In the genomic region with DNA sequence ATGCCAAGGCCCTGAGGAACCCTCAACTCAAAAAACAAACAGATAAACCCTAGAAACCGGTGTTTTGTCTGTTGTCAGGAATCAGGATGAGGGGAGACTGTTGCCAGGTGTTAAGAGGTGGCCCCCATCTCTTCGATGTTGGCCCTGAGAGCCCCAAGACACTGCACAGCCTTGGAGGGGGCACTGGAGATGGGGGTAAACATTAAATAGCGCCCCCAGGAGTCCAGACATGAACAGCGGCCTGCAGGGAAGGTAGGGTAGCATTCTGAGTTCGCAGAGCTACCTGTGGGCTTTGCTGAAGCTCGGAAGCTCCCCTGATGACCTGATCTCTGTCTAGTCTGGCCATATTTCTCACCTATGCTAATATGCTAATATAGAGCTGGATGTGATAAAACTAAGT, we compare ENCODE assay signal across 13 cellular contexts.
DNase-seq lines count a peak whose midpoint lies in the region; ATAC-seq and TF ChIP-seq lines count a peak whose summit lies in the region.
"Had no signal": no experiment of that assay in that cellular context is flagged by ENCODE, and none has a peak within 500 bp of the region (broad histone marks: within the 10 kb centered on the region; RNA-seq: fewer than 3 reads in every experiment).

No MANE protein-coding gene starts in this region.

- TF ChIP-seq CTCF in chondrocyte (IDR thresholded peaks at IDR 0.05), result peak; percentile 42
- TF ChIP-seq CTCF in nephron progenitor cell (IDR thresholded peaks at IDR 0.05), result no peak

- H3K27ac Mint-ChIP-seq in stimulated activated naive CD8-positive, alpha-beta T cell treated with anti-CD3 and anti-CD28 coated beads, Interleukin-15, amount 100 ng/mL, for 72 hours, result peak overlapping the region; percentile 27 to 34
- no peak overlapping the region for H3K27ac Mint-ChIP-seq in chondrocyte (ENCODE audit: unreplicated experiment)
- peak overlapping the region; percentile 90 for H3K27ac Mint-ChIP-seq in nephron progenitor cell

- DNase-seq in stimulated activated naive CD8-positive, alpha-beta T cell treated with anti-CD3 and anti-CD28 coated beads, Interleukin-15, amount 100 ng/mL, for 72 hours, result no peak
- no peak for DNase-seq in stimulated activated naive CD8-positive, alpha-beta T cell treated with anti-CD3 and anti-CD28 coated beads, Interleukin-15, Interleukin-2, amounts not matched to agents 100 U/mL and 50 U/mL, for 24 hours
- DNase-seq in chondrocyte (ENCODE audit: low spot score) (no peak), nephron progenitor cell (no peak), HUDEP-2 (lab: John Stamatoyannopoulos, UW; ENCODE audit: unreplicated experiment in 76 of 76) (no peak)
- DNase-seq in activated effector memory CD4-positive, alpha-beta T cell treated with Interleukin-2 at 50 U/mL for 16 hours, result no peak
- DNase-seq: activated naive CD4-positive, alpha-beta T cell treated with anti-CD3 and anti-CD28 coated beads, Interleukin-2, amount 50 U/mL, for 16 hours; kidney glomerular epithelial cell; MG63; NCI-H1930; T-helper 1 cell had no signal

- ATAC-seq in stimulated activated naive CD8-positive, alpha-beta T cell treated with anti-CD3 and anti-CD28 coated beads, Interleukin-15, amount 100 ng/mL, for 72 hours, result no peak
- no peak for ATAC-seq in stimulated activated naive CD8-positive, alpha-beta T cell treated with anti-CD3 and anti-CD28 coated beads, Interleukin-15, Interleukin-2, amounts not matched to agents 100 U/mL and 50 U/mL, for 24 hours
- ATAC-seq in HG02588 (IDR thresholded peaks at IDR 0.05; ENCODE audit: unreplicated experiment) (no peak), HG03108 (IDR thresholded peaks at IDR 0.05; ENCODE audit: unreplicated experiment) (no peak)

- H3K36me3 Mint-ChIP-seq in chondrocyte (ENCODE audit: low read depth) (no peaks in the 10 kb centered on the region), nephron progenitor cell (ENCODE audit: low read depth) (no peaks in the 10 kb centered on the region)

- no peak overlapping the region for H3K4me3 Mint-ChIP-seq in stimulated activated naive CD8-positive, alpha-beta T cell treated with anti-CD3 and anti-CD28 coated beads, Interleukin-15, amount 100 ng/mL, for 72 hours
- no peak overlapping the region for H3K4me3 Mint-ChIP-seq in chondrocyte (ENCODE audit: unreplicated experiment)
- H3K4me3 Mint-ChIP-seq in nephron progenitor cell, result no peak overlapping the region

- peaks cover 25% of the 10 kb centered on the region for H3K27me3 Mint-ChIP-seq in stimulated activated naive CD8-positive, alpha-beta T cell treated with anti-CD3 and anti-CD28 coated beads, Interleukin-15, amount 100 ng/mL, for 72 hours
- no peaks in the 10 kb centered on the region for H3K27me3 Mint-ChIP-seq in chondrocyte (ENCODE audit: low read depth)
- peaks cover 4% of the 10 kb centered on the region for H3K27me3 Mint-ChIP-seq in nephron progenitor cell (ENCODE audit: low read depth, poor library complexity)

- H3K9me3 Mint-ChIP-seq in stimulated activated naive CD8-positive, alpha-beta T cell treated with anti-CD3 and anti-CD28 coated beads, Interleukin-15, amount 100 ng/mL, for 72 hours, result no peaks in the 10 kb centered on the region
- no peaks in the 10 kb centered on the region for H3K9me3 Mint-ChIP-seq in chondrocyte (ENCODE audit: low read depth)
- no peaks in the 10 kb centered on the region for H3K9me3 Mint-ChIP-seq in nephron progenitor cell

- H3K4me1 Mint-ChIP-seq in stimulated activated naive CD8-positive, alpha-beta T cell treated with anti-CD3 and anti-CD28 coated beads, Interleukin-15, amount 100 ng/mL, for 72 hours, result no peaks in the 10 kb centered on the region
- peaks cover 26% of the 10 kb centered on the region for H3K4me1 Mint-ChIP-seq in chondrocyte (ENCODE audit: low read depth)
- H3K4me1 Mint-ChIP-seq in nephron progenitor cell, result peaks cover 53% of the 10 kb centered on the region
